ENCODE assay signal across 2 cellular contexts in genomic region chr10:13473986-13474385, GRCh38.
TF ChIP-seq lines count a peak whose summit lies in the region.

No MANE protein-coding gene starts in this region.

TF ChIP-seq in HEK293, 187 proteins besides CTCF, POLR2A, EP300 and RAD21 (continued from another document):
- TF ChIP-seq ZNF449 (tag by site-specific recombination; IDR thresholded peaks at IDR 0.05) (no peak), ZNF266 (tag by site-specific recombination; IDR thresholded peaks at IDR 0.05; ENCODE audit: low read depth) (no peak), ZNF830 (tag by site-specific recombination; IDR thresholded peaks at IDR 0.05; ENCODE audit: low read depth) (no peak), KLF1 (tag by site-specific recombination; IDR thresholded peaks at IDR 0.05) (no peak), TRIM28 (IDR thresholded peaks at IDR 0.05; ENCODE audit: borderline replicate concordance, low read length) (no peak), ZNF558 (tag by site-specific recombination; IDR thresholded peaks at IDR 0.05) (peak; percentile 90), PRDM1 (tag by site-specific recombination; IDR thresholded peaks at IDR 0.05) (no peak), ZBTB44 (tag by site-specific recombination; IDR thresholded peaks at IDR 0.05) (no peak)

TF ChIP-seq in GM12878, 131 proteins besides CTCF, POLR2A, EP300 and RAD21:
- no peak for TF ChIP-seq ZNF687 (IDR thresholded peaks at IDR 0.05)
- TF ChIP-seq, protein P1, sequence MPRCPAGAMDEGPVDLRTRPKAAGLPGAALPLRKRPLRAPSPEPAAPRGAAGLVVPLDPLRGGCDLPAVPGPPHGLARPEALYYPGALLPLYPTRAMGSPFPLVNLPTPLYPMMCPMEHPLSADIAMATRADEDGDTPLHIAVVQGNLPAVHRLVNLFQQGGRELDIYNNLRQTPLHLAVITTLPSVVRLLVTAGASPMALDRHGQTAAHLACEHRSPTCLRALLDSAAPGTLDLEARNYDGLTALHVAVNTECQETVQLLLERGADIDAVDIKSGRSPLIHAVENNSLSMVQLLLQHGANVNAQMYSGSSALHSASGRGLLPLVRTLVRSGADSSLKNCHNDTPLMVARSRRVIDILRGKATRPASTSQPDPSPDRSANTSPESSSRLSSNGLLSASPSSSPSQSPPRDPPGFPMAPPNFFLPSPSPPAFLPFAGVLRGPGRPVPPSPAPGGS (IDR thresholded peaks at IDR 0.05; ENCODE audit: borderline replicate concordance, insufficient read depth, low read depth, low read length, poor library complexity, severe bottlenecking) = peak; percentile 63
